Comparison of ENCODE assay signal across 1 cellular context in the genomic region with DNA sequence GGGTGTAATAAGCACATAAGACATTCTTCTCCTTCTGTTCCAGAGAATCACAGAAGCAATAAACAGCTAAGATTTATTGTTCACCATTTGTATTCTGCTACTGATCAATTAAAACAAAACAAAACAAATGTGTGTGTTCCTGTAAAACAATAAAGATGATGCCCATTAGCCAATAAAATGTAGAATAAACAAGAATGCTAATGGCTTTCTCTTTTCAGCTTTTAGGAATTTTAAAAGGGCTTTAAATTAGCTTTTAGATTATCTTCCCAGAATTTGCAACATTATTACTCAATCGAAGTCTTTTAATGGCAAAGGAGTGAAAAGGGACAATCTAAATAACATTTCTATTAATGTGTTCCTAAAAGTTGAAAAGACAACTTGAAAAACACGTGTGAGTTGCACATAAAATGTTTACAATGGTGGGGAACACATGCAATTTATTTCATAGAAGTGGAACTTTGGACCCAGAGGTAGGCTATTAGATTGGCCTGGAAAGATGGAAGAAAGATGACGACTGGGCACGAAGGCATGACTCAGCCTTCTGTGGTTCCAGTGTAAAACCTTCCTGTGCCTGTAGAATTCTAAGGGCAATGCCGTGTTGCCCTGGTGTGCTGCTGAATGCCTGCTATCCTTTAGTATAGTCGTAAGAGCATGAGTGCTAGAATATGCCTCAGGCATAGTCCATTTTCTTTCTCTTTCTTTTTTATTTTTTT.
A peak's percentile ranks its signal among the peaks of the same experiment; 100 is the strongest.
TF ChIP-seq lines count a peak whose summit lies in the region.

No MANE protein-coding gene starts in this region.

TF ChIP-seq in K562, 482 proteins besides CTCF, POLR2A, EP300 and RAD21 (continued from another document):
- TF ChIP-seq, protein P1, sequence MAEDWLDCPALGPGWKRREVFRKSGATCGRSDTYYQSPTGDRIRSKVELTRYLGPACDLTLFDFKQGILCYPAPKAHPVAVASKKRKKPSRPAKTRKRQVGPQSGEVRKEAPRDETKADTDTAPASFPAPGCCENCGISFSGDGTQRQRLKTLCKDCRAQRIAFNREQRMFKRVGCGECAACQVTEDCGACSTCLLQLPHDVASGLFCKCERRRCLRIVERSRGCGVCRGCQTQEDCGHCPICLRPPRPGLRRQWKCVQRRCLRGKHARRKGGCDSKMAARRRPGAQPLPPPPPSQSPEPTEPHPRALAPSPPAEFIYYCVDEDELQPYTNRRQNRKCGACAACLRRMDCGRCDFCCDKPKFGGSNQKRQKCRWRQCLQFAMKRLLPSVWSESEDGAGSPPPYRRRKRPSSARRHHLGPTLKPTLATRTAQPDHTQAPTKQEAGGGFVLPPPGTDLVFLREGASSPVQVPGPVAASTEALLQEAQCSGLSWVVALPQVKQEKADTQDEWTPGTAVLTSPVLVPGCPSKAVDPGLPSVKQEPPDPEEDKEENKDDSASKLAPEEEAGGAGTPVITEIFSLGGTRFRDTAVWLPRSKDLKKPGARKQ (CRISPR knock-in tag; IDR thresholded peaks at IDR 0.05) = no peak
- TF ChIP-seq STAT5B (CRISPR knock-in tag; IDR thresholded peaks at IDR 0.05) (no peak), C11orf30 (IDR thresholded peaks at IDR 0.05; ENCODE audit: low read depth) (peak; percentile 60), BACH1 (tag; IDR thresholded peaks at IDR 0.05) (peak; percentile 37; the same call in 1 of the 2 replicates), CEBPG (CRISPR knock-in tag; IDR thresholded peaks at IDR 0.05) (no peak), CEBPG (tag; conservative IDR thresholded peaks at IDR 0.05 in 1 of 2, IDR thresholded peaks at IDR 0.05 in 1 of 2) (0 out of 4 replicates have a peak, but pooled peaks have one; percentile 14 to 28), ZNF316 (IDR thresholded peaks at IDR 0.05) (peak; percentile 46; the same call in 1 of the 2 replicates), ZNF445 (CRISPR knock-in tag; IDR thresholded peaks at IDR 0.05; ENCODE audit: low read depth) (no peak), ZKSCAN1 (IDR thresholded peaks at IDR 0.05; ENCODE audit: low read depth, low read length) (no peak), ARID2 (IDR thresholded peaks at IDR 0.05) (no peak), ZNF23 (CRISPR knock-in tag; IDR thresholded peaks at IDR 0.05) (no peak), YBX1 (IDR thresholded peaks at IDR 0.05) (no peak), XRCC3 (IDR thresholded peaks at IDR 0.05) (no peak), ZNF121 (CRISPR knock-in tag; conservative IDR thresholded peaks at IDR 0.05) (no peak), PML (IDR thresholded peaks at IDR 0.05; ENCODE audit: low read length) (no peak), TAL1 (IDR thresholded peaks at IDR 0.05) (no peak), MCM2 (IDR thresholded peaks at IDR 0.05; ENCODE audit: low read depth) (no peak)
- TF ChIP-seq, protein P2, sequence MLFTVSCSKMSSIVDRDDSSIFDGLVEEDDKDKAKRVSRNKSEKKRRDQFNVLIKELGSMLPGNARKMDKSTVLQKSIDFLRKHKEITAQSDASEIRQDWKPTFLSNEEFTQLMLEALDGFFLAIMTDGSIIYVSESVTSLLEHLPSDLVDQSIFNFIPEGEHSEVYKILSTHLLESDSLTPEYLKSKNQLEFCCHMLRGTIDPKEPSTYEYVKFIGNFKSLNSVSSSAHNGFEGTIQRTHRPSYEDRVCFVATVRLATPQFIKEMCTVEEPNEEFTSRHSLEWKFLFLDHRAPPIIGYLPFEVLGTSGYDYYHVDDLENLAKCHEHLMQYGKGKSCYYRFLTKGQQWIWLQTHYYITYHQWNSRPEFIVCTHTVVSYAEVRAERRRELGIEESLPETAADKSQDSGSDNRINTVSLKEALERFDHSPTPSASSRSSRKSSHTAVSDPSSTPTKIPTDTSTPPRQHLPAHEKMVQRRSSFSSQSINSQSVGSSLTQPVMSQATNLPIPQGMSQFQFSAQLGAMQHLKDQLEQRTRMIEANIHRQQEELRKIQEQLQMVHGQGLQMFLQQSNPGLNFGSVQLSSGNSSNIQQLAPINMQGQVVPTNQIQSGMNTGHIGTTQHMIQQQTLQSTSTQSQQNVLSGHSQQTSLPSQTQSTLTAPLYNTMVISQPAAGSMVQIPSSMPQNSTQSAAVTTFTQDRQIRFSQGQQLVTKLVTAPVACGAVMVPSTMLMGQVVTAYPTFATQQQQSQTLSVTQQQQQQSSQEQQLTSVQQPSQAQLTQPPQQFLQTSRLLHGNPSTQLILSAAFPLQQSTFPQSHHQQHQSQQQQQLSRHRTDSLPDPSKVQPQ (CRISPR knock-in tag; IDR thresholded peaks at IDR 0.05; ENCODE audit: borderline replicate concordance) = no peak
- TF ChIP-seq, protein P3, sequence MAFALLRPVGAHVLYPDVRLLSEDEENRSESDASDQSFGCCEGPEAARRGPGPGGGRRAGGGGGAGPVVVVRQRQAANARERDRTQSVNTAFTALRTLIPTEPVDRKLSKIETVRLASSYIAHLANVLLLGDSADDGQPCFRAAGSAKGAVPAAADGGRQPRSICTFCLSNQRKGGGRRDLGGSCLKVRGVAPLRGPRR (CRISPR knock-in tag; IDR thresholded peaks at IDR 0.05) = no peak
